19 cellular contexts compared by ENCODE assay signal in genomic region chr5:142521706-142522105, GRCh38.
"Had no signal": no experiment of that assay in that cellular context is flagged by ENCODE, and none has a peak within 500 bp of the region (broad histone marks: within the 10 kb centered on the region; RNA-seq: fewer than 3 reads in every experiment).

No MANE protein-coding gene starts in this region.

- H3K4me1 Mint-ChIP-seq: activated CD8-positive, alpha-beta memory T cell treated with anti-CD3 and anti-CD28 coated beads, Interleukin-2, amount 10 ng/mL, durations not matched to agents 7 days and 5 days; naive thymus-derived CD8-positive, alpha-beta T cell had no signal

- H3K4me3 Mint-ChIP-seq: activated CD4-positive, alpha-beta memory T cell treated with anti-CD3 and anti-CD28 coated beads for 36 hours; activated CD8-positive, alpha-beta memory T cell treated with anti-CD3 and anti-CD28 coated beads, Interleukin-2, amount 10 ng/mL, durations not matched to agents 7 days and 5 days; activated naive CD4-positive, alpha-beta T cell treated with anti-CD3 and anti-CD28 coated beads, Interleukin-2, amount 50 U/mL, for 24 hours; endodermal cell; naive thymus-derived CD8-positive, alpha-beta T cell; T-helper 1 cell treated with Interleukin-12 subunit alpha and Interleukin-12 subunit beta and Interleukin-4 antibody, amounts not matched to agents 30 μg/mL and 1 μg/mL, for 36 hours had no signal

- FAIRE-seq: urothelium cell line had no signal

- ATAC-seq: activated CD8-positive, alpha-beta memory T cell treated with anti-CD3 and anti-CD28 coated beads, Interleukin-2, amount 10 ng/mL, durations not matched to agents 7 days and 5 days; gastrocnemius medialis; heart left ventricle; left cardiac atrium; mucosa of descending colon; naive thymus-derived CD8-positive, alpha-beta T cell had no signal

- H3K36me3 Mint-ChIP-seq: activated CD8-positive, alpha-beta memory T cell treated with anti-CD3 and anti-CD28 coated beads, Interleukin-2, amount 10 ng/mL, durations not matched to agents 7 days and 5 days had no signal

- H3K27me3 Mint-ChIP-seq: activated CD4-positive, alpha-beta memory T cell treated with anti-CD3 and anti-CD28 coated beads for 36 hours; activated naive CD4-positive, alpha-beta T cell treated with anti-CD3 and anti-CD28 coated beads, Interleukin-2, amount 50 U/mL, for 24 hours had no signal

- DNase-seq: activated CD4-positive, alpha-beta memory T cell treated with anti-CD3 and anti-CD28 coated beads for 36 hours; activated CD8-positive, alpha-beta memory T cell treated with anti-CD3 and anti-CD28 coated beads, Interleukin-2, amount 10 ng/mL, durations not matched to agents 7 days and 5 days; activated effector memory CD4-positive, alpha-beta T cell treated with Interleukin-2 at 50 U/mL for 16 hours; activated T-cell treated with anti-CD3 and anti-CD28 coated beads, Interleukin-2, amount 50 U/mL, for 1 hour; adrenal gland; dorsolateral prefrontal cortex; endodermal cell; gastrocnemius medialis; heart left ventricle; left cardiac atrium; mammary epithelial cell; mucosa of descending colon; naive thymus-derived CD8-positive, alpha-beta T cell; sigmoid colon; stimulated activated CD4-positive, alpha-beta T cell treated with anti-CD3 and anti-CD28 coated beads, Interleukin-12 subunit alpha, Interleukin-12 subunit beta, amount 100 ng/mL, for 4 hours; stimulated activated CD4-positive, alpha-beta T cell treated with anti-CD3 and anti-CD28 coated beads, Interleukin-2, amount 100 ng/mL, for 24 hours had no signal

- H3K27ac Mint-ChIP-seq: activated CD4-positive, alpha-beta memory T cell treated with anti-CD3 and anti-CD28 coated beads for 36 hours; activated CD8-positive, alpha-beta memory T cell treated with anti-CD3 and anti-CD28 coated beads, Interleukin-2, amount 10 ng/mL, durations not matched to agents 7 days and 5 days; activated naive CD4-positive, alpha-beta T cell treated with anti-CD3 and anti-CD28 coated beads, Interleukin-2, amount 50 U/mL, for 24 hours; naive thymus-derived CD8-positive, alpha-beta T cell; T-helper 1 cell treated with Interleukin-12 subunit alpha and Interleukin-12 subunit beta and Interleukin-4 antibody, amounts not matched to agents 30 μg/mL and 1 μg/mL, for 36 hours had no signal
